8 cellular contexts compared by ENCODE assay signal in the genomic region with DNA sequence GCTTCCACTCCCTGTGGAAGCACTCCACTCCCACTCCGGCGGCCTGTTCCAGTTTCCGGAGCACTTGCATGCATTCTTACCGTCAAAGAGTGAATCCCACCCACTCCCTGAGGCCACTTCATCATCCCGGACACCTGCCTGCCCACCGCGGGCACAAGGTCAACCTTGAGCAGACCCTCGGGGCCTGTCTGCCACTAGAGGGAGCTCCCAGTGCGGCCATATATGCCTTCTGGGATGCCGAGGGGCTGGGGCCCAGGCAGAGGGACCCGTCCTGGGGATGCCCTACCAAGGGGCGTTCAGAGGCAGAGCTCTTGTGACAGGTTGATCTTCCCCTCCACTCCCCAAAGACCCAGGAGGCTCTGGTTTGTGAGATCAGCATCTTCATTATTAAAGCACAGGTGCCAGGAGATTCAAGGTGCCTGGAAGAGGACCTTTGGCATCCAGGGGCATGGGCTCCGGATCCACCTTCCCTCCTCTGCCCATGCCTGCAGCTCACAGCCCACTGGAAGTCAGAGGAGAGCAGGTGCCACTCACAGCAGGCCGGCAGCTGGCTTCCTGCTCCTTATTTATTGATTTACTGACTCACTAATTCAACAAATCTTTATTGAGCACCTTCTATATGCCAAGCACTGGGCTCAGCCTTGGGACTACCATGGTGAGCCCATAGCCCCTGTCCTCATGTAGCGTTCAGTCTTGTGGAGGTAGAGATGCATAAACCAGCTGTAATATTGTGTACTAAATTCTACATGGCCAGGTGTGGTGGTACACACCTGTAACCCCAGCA. TPM values are rescaled to one million over a fixed set of nuclear protein-coding genes. Genes with fewer than 3 reads are reported as not detected.
DNase-seq lines count a peak whose midpoint lies in the region; TF ChIP-seq lines count a peak whose summit lies in the region.

No MANE protein-coding gene starts in this region.

- no peak overlapping the region for H3K4me3 ChIP-seq in Caco-2 (ENCODE audit: low read depth, low read length)

- H3K4me1 ChIP-seq in Caco-2, result no peaks in the 10 kb centered on the region

- no peaks in the 10 kb centered on the region for H3K36me3 Mint-ChIP-seq in Caco-2 (ENCODE audit: insufficient read depth, unreplicated experiment)

- no peak overlapping the region for H3K4me3 Mint-ChIP-seq in Caco-2 (ENCODE audit: unreplicated experiment)

- no peaks in the 10 kb centered on the region for H3K9me3 Mint-ChIP-seq in Caco-2 (ENCODE audit: unreplicated experiment)

- no peaks in the 10 kb centered on the region for H3K27me3 ChIP-seq in Caco-2 (replicated peaks; ENCODE audit: control insufficient read depth, insufficient read depth, low read length)

- peak; percentile 58 for TF ChIP-seq CTCF in Caco-2 (IDR thresholded peaks at IDR 0.05; ENCODE audit: insufficient read depth in 1 of 2, low read depth in 1 of 2, low read length in 1 of 2, severe bottlenecking in 1 of 2, unreplicated experiment in 1 of 2)
- peak; percentile 56 for TF ChIP-seq CTCF in LNCAP (IDR thresholded peaks at IDR 0.05)

- H3K27ac Mint-ChIP-seq in Caco-2 (ENCODE audit: unreplicated experiment), result no peak overlapping the region

- H3K9me3 ChIP-seq in Caco-2, result no peaks in the 10 kb centered on the region

- CTCF ChIA-PET in Caco-2 (lab: Charles Lee), result no interaction called here

- peak; percentile 44 for DNase-seq in Caco-2
- DNase-seq in activated T-cell treated with anti-CD3 and anti-CD28 coated beads for 1 hour (ENCODE audit: low read depth), result peak; percentile 9
- DNase-seq in glomerular visceral epithelial cell (ENCODE audit: extremely low spot score), result peak; percentile 12
- DNase-seq in stimulated activated CD8-positive, alpha-beta memory T cell treated with anti-CD3 and anti-CD28 coated beads, Interleukin-2, amount 100 ng/mL, for 1 hour (ENCODE audit: low read depth in 2 of 2), result peak; percentile 6 to 8
- DNase-seq in midbrain (lab: John Stamatoyannopoulos, UW), result no peak
- no peak for DNase-seq in AG08396 (ENCODE audit: low spot score)
- no peak for DNase-seq in NCI-H1694 treated with DMSO at 0.1 percent for 48 hours (lab: John Stamatoyannopoulos, UW)

- intact Hi-C loops in Caco-2 (cut with micrococcal nuclease; ENCODE audit: unreplicated experiment), result no loop called here

- peaks cover 2% of the 10 kb centered on the region for H3K27me3 Mint-ChIP-seq in Caco-2 (ENCODE audit: insufficient read depth, unreplicated experiment)

- H3K4me1 Mint-ChIP-seq in Caco-2 (ENCODE audit: low read depth, unreplicated experiment), result no peaks in the 10 kb centered on the region

- POLR2A ChIA-PET in Caco-2 (lab: Charles Lee), result no interaction called here

- BruUV-seq in Caco-2 (replicated peaks; lab: Mats Ljungman, UMichigan), result no TSS peak

- no peaks in the 10 kb centered on the region for H3K36me3 ChIP-seq in Caco-2 (ENCODE audit: control insufficient read depth, insufficient read depth, low read length)

RNA-seq across cellular contexts. Expression of a gene that starts 47.3 kb away (rescaled TPM):
- 13.9 and 17.0 TPM in 2 replicates for total RNA-seq in Caco-2 (2022)

RNA-seq across cellular contexts. Expression of a gene that starts 58.0 kb away (rescaled TPM):
- 41.4 and 45.7 TPM in 2 replicates for total RNA-seq in Caco-2 (2022)

Comparison
In these comparisons a context has a peak if more than half of its experiments do, and no peak if none do; other contexts are left out.
1. DNase-seq: peak in Caco-2 (2 of 2), activated T-cell treated with anti-CD3 and anti-CD28 coated beads for 1 hour (single experiment), glomerular visceral epithelial cell (single experiment) and stimulated activated CD8-positive, alpha-beta memory T cell treated with anti-CD3 and anti-CD28 coated beads, Interleukin-2, amount 100 ng/mL, for 1 hour (2 of 2); none in midbrain (single experiment), AG08396 (single experiment) and NCI-H1694 treated with DMSO at 0.1 percent for 48 hours (single experiment).